ENCODE assay signal across 35 cellular contexts in the genomic region with DNA sequence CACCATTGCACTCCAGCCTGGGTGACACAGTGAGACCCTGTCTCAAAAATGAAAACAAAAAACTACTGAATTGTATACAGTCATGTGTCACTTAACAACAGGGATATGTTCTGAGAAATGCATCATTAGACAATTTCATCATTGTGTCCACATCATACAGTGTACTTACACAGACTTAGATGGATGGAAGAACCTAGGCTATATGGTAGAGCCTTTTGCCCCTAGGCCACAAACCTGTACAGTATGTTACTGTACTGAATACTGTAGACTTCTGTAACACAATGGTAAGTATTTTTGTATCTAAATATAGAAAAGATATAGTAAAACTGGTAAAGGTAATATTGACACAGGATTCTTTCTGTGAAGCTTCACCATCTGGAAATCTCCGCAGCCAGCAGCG.
DNase-seq lines count a peak whose midpoint lies in the region; ATAC-seq, FAIRE-seq and TF ChIP-seq lines count a peak whose summit lies in the region.
"Had no signal": no experiment of that assay in that cellular context is flagged by ENCODE, and none has a peak within 500 bp of the region (broad histone marks: within the 10 kb centered on the region; RNA-seq: fewer than 3 reads in every experiment).

No MANE protein-coding gene starts in this region.

- no peaks in the 10 kb centered on the region for H3K4me1 Mint-ChIP-seq in activated CD4-positive, alpha-beta T cell treated with anti-CD3 and anti-CD28 coated beads, Interleukin-2, amount 10 ng/mL, durations not matched to agents 7 days and 5 days
- H3K4me1 Mint-ChIP-seq: B cell; CD14-positive monocyte; CD4-positive, alpha-beta memory T cell; CD4-positive, CD25-positive, alpha-beta regulatory T cell; CD8-positive, alpha-beta memory T cell had no signal

- DNase-seq in SK-MEL-5 (ENCODE audit: low read depth, low spot score) = peak; percentile 90
- no peak for DNase-seq in K562 (ENCODE audit: extremely low read depth in 1 of 4, low spot score in 3 of 4)
- peak; percentile 8 for DNase-seq in osteoblast (ENCODE audit: insufficient read length, low spot score, missing footprints)
- DNase-seq in activated CD4-positive, alpha-beta T cell treated with anti-CD3 and anti-CD28 coated beads, Interleukin-2, amount 10 ng/mL, durations not matched to agents 7 days and 5 days = no peak
- DNase-seq: 8988T; ACHN; AML-193; BE2C; C1 segment of cervical spinal cord; Caco-2; Calu3; CD4-positive, alpha-beta memory T cell; CD4-positive, alpha-beta T cell; CD4-positive, CD25-positive, alpha-beta regulatory T cell; CD8-positive, alpha-beta memory T cell; CD8-positive, alpha-beta T cell; COR-L47; DMS 273 treated with DMSO at 0.1 percent for 48 hours; DMS153; DMS53; DMS79; DMS79 treated with DMSO at 0.1 percent for 48 hours; DND-41; EL had no signal

- no peaks in the 10 kb centered on the region for H4K20me1 ChIP-seq in K562 (replicated peaks; ENCODE audit: control insufficient read depth, insufficient read depth, low read length)
- no peaks in the 10 kb centered on the region for H4K20me1 ChIP-seq in osteoblast (ENCODE audit: insufficient read depth, low read length)
- H4K20me1 ChIP-seq: BLaER1; BLaER1 treated with 17β-estradiol and CSF1 and Interleukin-3, amounts not matched to agents 10 nM and 100 nM had no signal

- no peaks in the 10 kb centered on the region for H3K27me3 ChIP-seq in K562 (ENCODE audit: control insufficient read depth in 2 of 2, insufficient read depth in 2 of 2, low read length in 2 of 2)
- no peaks in the 10 kb centered on the region for H3K27me3 ChIP-seq in osteoblast (ENCODE audit: insufficient read depth, low read length)
- H3K27me3 ChIP-seq: BE2C; BLaER1; BLaER1 treated with 17β-estradiol and CSF1 and Interleukin-3, amounts not matched to agents 10 nM and 100 nM had no signal

- H3K36me3 Mint-ChIP-seq in activated CD4-positive, alpha-beta T cell treated with anti-CD3 and anti-CD28 coated beads, Interleukin-2, amount 10 ng/mL, durations not matched to agents 7 days and 5 days (ENCODE audit: low read depth) = no peaks in the 10 kb centered on the region
- H3K36me3 Mint-ChIP-seq: CD14-positive monocyte; CD4-positive, alpha-beta memory T cell; CD4-positive, CD25-positive, alpha-beta regulatory T cell; CD8-positive, alpha-beta memory T cell; CD8-positive, alpha-beta T cell had no signal

- H3K4me2 ChIP-seq in K562 (ENCODE audit: insufficient read depth, low read length) (no peak overlapping the region), osteoblast (ENCODE audit: insufficient read depth, low read length) (no peak overlapping the region)
- H3K4me2 ChIP-seq: A549; BLaER1; BLaER1 treated with 17β-estradiol and CSF1 and Interleukin-3, amounts not matched to agents 10 nM and 100 nM had no signal

- intact Hi-C loops in K562 (cut with micrococcal nuclease) = no loop called here

- no peak overlapping the region for H3K9ac ChIP-seq in K562 (ENCODE audit: insufficient read depth in 1 of 2, low read depth in 2 of 2, low read length in 2 of 2)
- H3K9ac ChIP-seq: BLaER1; BLaER1 treated with 17β-estradiol and CSF1 and Interleukin-3, amounts not matched to agents 10 nM and 100 nM had no signal

- no peak overlapping the region for H3K4me3 Mint-ChIP-seq in activated CD4-positive, alpha-beta T cell treated with anti-CD3 and anti-CD28 coated beads, Interleukin-2, amount 10 ng/mL, durations not matched to agents 7 days and 5 days
- H3K4me3 Mint-ChIP-seq: B cell; CD14-positive monocyte; CD4-positive, alpha-beta memory T cell; CD4-positive, alpha-beta T cell; CD4-positive, CD25-positive, alpha-beta regulatory T cell; CD8-positive, alpha-beta memory T cell; CD8-positive, alpha-beta T cell had no signal

- H3K27me3 Mint-ChIP-seq in activated CD4-positive, alpha-beta T cell treated with anti-CD3 and anti-CD28 coated beads, Interleukin-2, amount 10 ng/mL, durations not matched to agents 7 days and 5 days = peaks cover 7% of the 10 kb centered on the region
- H3K27me3 Mint-ChIP-seq: CD4-positive, alpha-beta memory T cell; CD4-positive, alpha-beta T cell had no signal

- no peaks in the 10 kb centered on the region for H3K9me3 Mint-ChIP-seq in activated CD4-positive, alpha-beta T cell treated with anti-CD3 and anti-CD28 coated beads, Interleukin-2, amount 10 ng/mL, durations not matched to agents 7 days and 5 days
- H3K9me3 Mint-ChIP-seq: CD4-positive, alpha-beta memory T cell; CD4-positive, alpha-beta T cell; CD4-positive, CD25-positive, alpha-beta regulatory T cell; CD8-positive, alpha-beta memory T cell; CD8-positive, alpha-beta T cell had no signal

- no peaks in the 10 kb centered on the region; a peak in 1 of 5 replicates for H3K4me1 ChIP-seq in K562 (replicated peaks in 1 of 2; ENCODE audit: control insufficient read depth in 2 of 2, insufficient read depth in 2 of 2, low read length in 2 of 2)
- H3K4me1 ChIP-seq in osteoblast (ENCODE audit: insufficient read depth, low read length) = no peaks in the 10 kb centered on the region
- H3K4me1 ChIP-seq: A549; BE2C; BLaER1; BLaER1 treated with 17β-estradiol and CSF1 and Interleukin-3, amounts not matched to agents 10 nM and 100 nM; Caco-2 had no signal

- no peak for FAIRE-seq in K562 (lab: Jason Lieb, UNC)
- FAIRE-seq: A204.1, A549, D721Med had no signal

- no peaks in the 10 kb centered on the region for H3K9me1 ChIP-seq in K562 (ENCODE audit: control insufficient read depth, insufficient read depth, low read length)

- H3K79me2 ChIP-seq in K562 (ENCODE audit: control insufficient read depth, insufficient read depth, low read length) = no peaks in the 10 kb centered on the region
- no peaks in the 10 kb centered on the region for H3K79me2 ChIP-seq in osteoblast (ENCODE audit: insufficient read depth, low read length)

- POLR2A ChIA-PET in K562 (lab: Yijun Ruan, JAX) = interaction anchor here (0.7 kb wide), 1 partner anchor 233 kb away, joined by 3 read pairs; no protein-coding TSS in a partner anchor
- POLR2A ChIA-PET in activated CD4-positive, alpha-beta T cell treated with anti-CD3 and anti-CD28 coated beads, Interleukin-2, amount 10 ng/mL, durations not matched to agents 7 days and 5 days (lab: Charles Lee) = no interaction called here

- H2AFZ ChIP-seq in K562 (ENCODE audit: low read depth, low read length) (no peak overlapping the region), osteoblast (ENCODE audit: low read length) (no peak overlapping the region)

- BruUV-seq in K562 (replicated peaks; lab: Mats Ljungman, UMichigan) = no TSS peak

- TF ChIP-seq EP300 in K562 (IDR thresholded peaks at IDR 0.05; ENCODE audit: low read length) = no peak

- no peak for TF ChIP-seq CTCF in K562 (IDR thresholded peaks at IDR 0.05 in 2 of 3, conservative IDR thresholded peaks at IDR 0.05 in 1 of 3; ENCODE audit: insufficient read depth in 2 of 3, low read depth in 1 of 3, low read length in 3 of 3)
- no peak for TF ChIP-seq CTCF in osteoblast (IDR thresholded peaks at IDR 0.05; ENCODE audit: extremely low read depth, low read depth, low read length)

- no peak for TF ChIP-seq RAD21 in K562 (CRISPR knock-in tag; conservative IDR thresholded peaks at IDR 0.05 in 1 of 2, IDR thresholded peaks at IDR 0.05 in 1 of 2)

- H3K27ac ChIP-seq in K562 (ENCODE audit: extremely low read depth, low read depth, low read length) = no peak overlapping the region
- no peak overlapping the region for H3K27ac ChIP-seq in osteoblast (ENCODE audit: low read depth, low read length)
- H3K27ac ChIP-seq: 22Rv1; A549; BLaER1; BLaER1 treated with 17β-estradiol and CSF1 and Interleukin-3, amounts not matched to agents 10 nM and 100 nM; C4-2B had no signal

- no peak overlapping the region for H3K27ac Mint-ChIP-seq in activated CD4-positive, alpha-beta T cell treated with anti-CD3 and anti-CD28 coated beads, Interleukin-2, amount 10 ng/mL, durations not matched to agents 7 days and 5 days
- H3K27ac Mint-ChIP-seq: B cell; CD4-positive, alpha-beta T cell; CD4-positive, CD25-positive, alpha-beta regulatory T cell; CD8-positive, alpha-beta T cell had no signal

- H3K36me3 ChIP-seq in K562 (ENCODE audit: control insufficient read depth, insufficient read depth, low read length) = no peaks in the 10 kb centered on the region
- no peaks in the 10 kb centered on the region for H3K36me3 ChIP-seq in osteoblast (ENCODE audit: insufficient read depth, low read length)
- H3K36me3 ChIP-seq: BE2C; BLaER1; BLaER1 treated with 17β-estradiol and CSF1 and Interleukin-3, amounts not matched to agents 10 nM and 100 nM had no signal

- peak; percentile 27; the same call in 1 of the 3 replicates for ATAC-seq in K562
- ATAC-seq in HG03521 (IDR thresholded peaks at IDR 0.05; ENCODE audit: unreplicated experiment) = no peak
- ATAC-seq in HG03469 (IDR thresholded peaks at IDR 0.05; ENCODE audit: unreplicated experiment) = no peak
- ATAC-seq: A549; CD8-positive, alpha-beta T cell had no signal

- in situ Hi-C loops in SK-MEL-5 (cut with HindIII; ENCODE audit: low pct_unique_long_range_greater_than_20kb, low sequenced_read_pairs) (no loop called here), K562 (cut with MboI) (no loop called here)

- CTCF ChIA-PET in K562 (lab: Yijun Ruan, JAX; ENCODE audit: low intra/inter-chr PET ratio) = no interaction called here
- CTCF ChIA-PET in activated CD4-positive, alpha-beta T cell treated with anti-CD3 and anti-CD28 coated beads, Interleukin-2, amount 10 ng/mL, durations not matched to agents 7 days and 5 days (lab: Charles Lee) = interaction anchor here (1.2 kb wide), 1 partner anchor 298 kb away, joined by 3 read pairs; no protein-coding TSS in a partner anchor

- 67% methylated on average over 2 of the region's 2 CpGs for WGBS in K562 (ENCODE audit: insufficient coverage, low coverage, missing lambda C conversion rate)

- no peaks in the 10 kb centered on the region for H3K9me3 ChIP-seq in K562 (replicated peaks; ENCODE audit: control insufficient read depth, insufficient read depth, low read depth, low read length)
- H3K9me3 ChIP-seq in osteoblast (ENCODE audit: low read depth, low read length) = no peaks in the 10 kb centered on the region
- H3K9me3 ChIP-seq: A549; BE2C; BLaER1; BLaER1 treated with 17β-estradiol and CSF1 and Interleukin-3, amounts not matched to agents 10 nM and 100 nM; Caco-2 had no signal

- H3K4me3 ChIP-seq in K562 (no peak overlapping the region), osteoblast (ENCODE audit: insufficient read depth, low read length) (no peak overlapping the region)
- H3K4me3 ChIP-seq: A549; BLaER1; BLaER1 treated with 17β-estradiol and CSF1 and Interleukin-3, amounts not matched to agents 10 nM and 100 nM had no signal

- TF ChIP-seq POLR2A in K562 (conservative IDR thresholded peaks at IDR 0.05) = no peak

TF ChIP-seq in K562, 482 proteins besides CTCF, POLR2A, EP300 and RAD21 (continues in another document):
- TF ChIP-seq CC2D1A (IDR thresholded peaks at IDR 0.05) (no peak), HLTF (IDR thresholded peaks at IDR 0.05) (no peak), ZFX (CRISPR knock-in tag; IDR thresholded peaks at IDR 0.05) (no peak), MAZ (CRISPR knock-in tag; conservative IDR thresholded peaks at IDR 0.05 in 1 of 2, IDR thresholded peaks at IDR 0.05 in 1 of 2) (no peak), ZNF589 (CRISPR knock-in tag; IDR thresholded peaks at IDR 0.05; ENCODE audit: low read depth) (no peak), ZNF274 (IDR thresholded peaks at IDR 0.05; ENCODE audit: borderline replicate concordance, low read depth, low read length) (no peak)

Comparison
In these comparisons a context has a peak if more than half of its experiments do, and no peak if none do; other contexts are left out.
1. DNase-seq: peak in SK-MEL-5 (single experiment) and osteoblast (single experiment); none in K562 (0 of 4) and activated CD4-positive, alpha-beta T cell treated with anti-CD3 and anti-CD28 coated beads, Interleukin-2, amount 10 ng/mL, durations not matched to agents 7 days and 5 days (single experiment).